18 cellular contexts compared by ENCODE assay signal in the genomic region with DNA sequence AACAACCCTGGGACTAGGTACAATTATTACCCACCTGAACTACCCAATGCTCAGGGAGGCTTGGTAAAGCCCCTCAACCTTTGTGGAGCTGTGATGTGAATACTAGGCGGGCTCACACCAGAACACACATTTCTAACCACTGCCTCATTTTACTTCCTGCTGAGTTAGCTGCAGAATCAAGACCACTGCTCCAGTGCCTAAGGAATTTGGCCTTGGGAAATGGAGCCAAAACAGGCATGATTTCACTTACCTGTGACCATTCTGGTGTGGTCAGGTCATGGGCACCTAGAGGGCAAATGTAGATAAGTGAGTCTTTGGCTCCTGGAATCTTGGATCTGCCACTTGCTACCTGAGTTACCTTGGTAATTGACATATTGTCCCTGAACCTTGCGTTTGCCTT.
"Had no signal": no experiment of that assay in that cellular context is flagged by ENCODE, and none has a peak within 500 bp of the region (broad histone marks: within the 10 kb centered on the region; RNA-seq: fewer than 3 reads in every experiment).

No MANE protein-coding gene starts in this region.

- H3K9me3 Mint-ChIP-seq: activated naive CD8-positive, alpha-beta T cell treated with anti-CD3 and anti-CD28 coated beads for 36 hours; activated T-helper 1 cell treated with anti-CD3 and anti-CD28 coated beads, Interleukin-12 subunit alpha, Interleukin-12 subunit beta, Interleukin-2, Interleukin-4 antibody, amounts not matched to agents 30 ng/mL and 10 ng/mL and 1 ng/mL, durations not matched to agents 14 hours and 24 hours and 36 hours; endodermal cell; T-cell had no signal

- H3K4me1 Mint-ChIP-seq: activated naive CD8-positive, alpha-beta T cell treated with anti-CD3 and anti-CD28 coated beads for 36 hours had no signal

- H3K36me3 ChIP-seq: gastrocnemius medialis, heart left ventricle, left ventricle myocardium inferior, neutrophil, right atrium auricular region, upper lobe of right lung had no signal

- H3K27ac Mint-ChIP-seq: activated naive CD8-positive, alpha-beta T cell treated with anti-CD3 and anti-CD28 coated beads for 36 hours; activated T-helper 1 cell treated with anti-CD3 and anti-CD28 coated beads, Interleukin-12 subunit alpha, Interleukin-12 subunit beta, Interleukin-2, Interleukin-4 antibody, amounts not matched to agents 30 ng/mL and 10 ng/mL and 1 ng/mL, durations not matched to agents 14 hours and 24 hours and 36 hours; naive thymus-derived CD4-positive, alpha-beta T cell; T-cell had no signal

- ATAC-seq: activated CD4-positive, CD25-positive, alpha-beta regulatory T cell treated with anti-CD3 and anti-CD28 coated beads, Interleukin-2, amount 50 U/mL, for 24 hours; gastrocnemius medialis; heart left ventricle; mucosa of descending colon; naive thymus-derived CD4-positive, alpha-beta T cell; T-cell; upper lobe of right lung had no signal

- H3K4me1 ChIP-seq: gastrocnemius medialis, upper lobe of right lung had no signal

- H3K4me3 Mint-ChIP-seq: activated naive CD8-positive, alpha-beta T cell treated with anti-CD3 and anti-CD28 coated beads for 36 hours; activated T-helper 1 cell treated with anti-CD3 and anti-CD28 coated beads, Interleukin-12 subunit alpha, Interleukin-12 subunit beta, Interleukin-2, Interleukin-4 antibody, amounts not matched to agents 30 ng/mL and 10 ng/mL and 1 ng/mL, durations not matched to agents 14 hours and 24 hours and 36 hours; endodermal cell; naive thymus-derived CD4-positive, alpha-beta T cell; T-cell had no signal

- H3K4me3 ChIP-seq: dorsolateral prefrontal cortex, gastrocnemius medialis, heart left ventricle, left ventricle myocardium inferior, mucosa of descending colon, right atrium auricular region, skin epidermis, upper lobe of right lung had no signal

- H3K27ac ChIP-seq: gastrocnemius medialis, heart left ventricle, left ventricle myocardium inferior, neutrophil, right atrium auricular region had no signal

- DNase-seq: activated naive CD8-positive, alpha-beta T cell treated with anti-CD3 and anti-CD28 coated beads for 36 hours; dorsolateral prefrontal cortex; endodermal cell; gastrocnemius medialis; heart left ventricle; left ventricle myocardium inferior; mucosa of descending colon; naive thymus-derived CD4-positive, alpha-beta T cell; stimulated activated CD4-positive, alpha-beta T cell treated with anti-CD3 and anti-CD28 coated beads, Interleukin-4, amount 100 ng/mL, for 24 hours; stimulated activated naive CD4-positive, alpha-beta T cell treated with Interleukin-2 at 50 U/mL for 16 hours; T-cell; T-helper 9 cell; upper lobe of right lung had no signal

- H3K9me3 ChIP-seq: gastrocnemius medialis, heart left ventricle, left ventricle myocardium inferior, mucosa of descending colon, neutrophil, right atrium auricular region, upper lobe of right lung had no signal

- H3K36me3 Mint-ChIP-seq: activated naive CD8-positive, alpha-beta T cell treated with anti-CD3 and anti-CD28 coated beads for 36 hours; naive thymus-derived CD4-positive, alpha-beta T cell; T-cell had no signal
